25 cellular contexts compared by ENCODE assay signal in the genomic region with DNA sequence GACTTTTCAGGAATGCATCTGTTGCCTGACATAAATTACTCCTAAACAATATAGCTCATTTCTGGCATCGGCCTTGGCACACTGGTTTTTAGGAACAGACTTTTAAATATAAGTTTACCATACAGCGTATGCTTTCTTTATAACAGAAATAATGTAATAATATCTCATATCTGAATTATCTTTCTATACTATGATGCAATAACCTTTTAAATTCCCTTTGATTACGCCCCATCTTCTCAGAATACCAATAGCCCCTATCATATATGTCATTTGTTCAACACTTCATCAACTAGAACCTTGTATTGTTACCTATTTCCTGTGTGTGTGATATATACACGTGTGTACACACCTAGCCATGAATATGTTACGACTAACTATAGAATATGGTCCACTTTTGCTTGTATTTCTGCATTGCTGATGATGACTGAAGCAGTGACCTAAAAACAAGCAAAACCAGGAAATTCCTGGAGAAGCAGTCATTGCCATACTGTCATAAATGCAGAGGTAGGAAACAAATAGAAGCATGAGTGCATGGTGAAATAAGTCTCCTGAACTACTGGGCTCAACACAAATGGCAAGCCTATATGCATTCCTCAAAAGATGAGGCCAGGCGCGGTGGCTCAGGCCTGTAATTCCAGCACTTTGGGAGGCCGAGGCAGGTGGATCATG.
DNase-seq lines count a peak whose midpoint lies in the region; ATAC-seq, FAIRE-seq and TF ChIP-seq lines count a peak whose summit lies in the region.
"Had no signal": no experiment of that assay in that cellular context is flagged by ENCODE, and none has a peak within 500 bp of the region (broad histone marks: within the 10 kb centered on the region; RNA-seq: fewer than 3 reads in every experiment).

No MANE protein-coding gene starts in this region.

- H4K8ac ChIP-seq in H9 (replicated peaks; ENCODE audit: insufficient read length, low read depth, low read length) = no peak overlapping the region

- in situ Hi-C loops in K562 (cut with MboI) = no loop called here
- in situ Hi-C loops in KBM-7 (cut with MboI; ENCODE audit: low pct_unique_long_range_greater_than_20kb, low sequenced_read_pairs) = no loop called here

- TF ChIP-seq EP300 in K562 (IDR thresholded peaks at IDR 0.05; ENCODE audit: low read length) = no peak

- H3K4me1 ChIP-seq in K562 (replicated peaks in 1 of 2; ENCODE audit: control insufficient read depth in 2 of 2, insufficient read depth in 2 of 2, low read length in 2 of 2) (no peaks in the 10 kb centered on the region), H9 (ENCODE audit: insufficient read depth, low read length) (no peaks in the 10 kb centered on the region; the same call in 1 of the 2 replicates)
- H3K4me1 ChIP-seq: gastroesophageal sphincter, pancreas, suprapubic skin had no signal

- WGBS in K562 (ENCODE audit: insufficient coverage, low coverage, missing lambda C conversion rate) = 5% methylated on average over 8 of the region's 8 CpGs
- WGBS in H9 (ENCODE audit: extremely low coverage, insufficient read length, low lambda C conversion rate) = no CpG with 5 or more reads among the region's 8 CpGs

- H2AK5ac ChIP-seq in H9 (ENCODE audit: insufficient read length, low read length) = no peak overlapping the region

- no peaks in the 10 kb centered on the region for H4K20me1 ChIP-seq in K562 (replicated peaks; ENCODE audit: control insufficient read depth, insufficient read depth, low read length)
- no peaks in the 10 kb centered on the region for H4K20me1 ChIP-seq in H9 (ENCODE audit: control insufficient read depth, insufficient read depth, insufficient read length)

- POLR2A ChIA-PET in K562 (lab: Yijun Ruan, JAX) = interaction anchor here (2.1 kb wide), 1 partner anchor 9 kb away, joined by 8 read pairs; no protein-coding TSS in a partner anchor

- no peak overlapping the region for H3T11ph ChIP-seq in H9 (ENCODE audit: low read length)

- no peaks in the 10 kb centered on the region for H3K27me3 ChIP-seq in K562 (ENCODE audit: control insufficient read depth in 2 of 2, insufficient read depth in 2 of 2, low read length in 2 of 2)
- no peaks in the 10 kb centered on the region for H3K27me3 ChIP-seq in H9 (ENCODE audit: insufficient read depth, low read length)
- H3K27me3 ChIP-seq: gastroesophageal sphincter, pancreas, suprapubic skin had no signal

- no peak overlapping the region for H3K56ac ChIP-seq in H9 (ENCODE audit: insufficient read length, low read depth, low read length)

- TF ChIP-seq RAD21 in K562 (CRISPR knock-in tag; conservative IDR thresholded peaks at IDR 0.05 in 1 of 2, IDR thresholded peaks at IDR 0.05 in 1 of 2) = no peak

- H3K14ac ChIP-seq in H9 (ENCODE audit: insufficient read depth, low read length) = no peak overlapping the region

- H3K23me2 ChIP-seq in H9 (ENCODE audit: insufficient read length, low read depth, low read length, poor library complexity, severe bottlenecking) = no peaks in the 10 kb centered on the region

- H2AFZ ChIP-seq in K562 (ENCODE audit: low read depth, low read length) (no peak overlapping the region), H9 (ENCODE audit: low read length) (no peak overlapping the region)

- H2BK120ac ChIP-seq in H9 (ENCODE audit: low read depth, low read length, poor library complexity, severe bottlenecking) = no peak overlapping the region

- peak; percentile 8 for DNase-seq in AG08396 (ENCODE audit: low spot score)
- peak; percentile 23 for DNase-seq in HS-5 (ENCODE audit: low read depth)
- no peak for DNase-seq in K562 (ENCODE audit: extremely low read depth in 1 of 4, low spot score in 3 of 4)
- DNase-seq in iris pigment epithelial cell (ENCODE audit: low read depth) = peak; percentile 81
- DNase-seq in H9 = no peak
- no peak for DNase-seq in KBM-7
- no peak for DNase-seq in NCI-H2171 (lab: John Stamatoyannopoulos, UW)
- DNase-seq: activated CD4-positive, alpha-beta T cell treated with anti-CD3 and anti-CD28 coated beads, Interleukin-2, amount 50 U/mL, for 48 hours; activated naive CD8-positive, alpha-beta T cell treated with anti-CD3 and anti-CD28 coated beads, Interleukin-2, amount 10 ng/mL, durations not matched to agents 7 days and 5 days; activated T-cell treated with anti-CD3 and anti-CD28 coated beads, Interleukin-2, amount 50 U/mL, for 24 hours; central memory CD4-positive, alpha-beta T cell; DMS 273 treated with DMSO at 0.1 percent for 48 hours; effector memory CD8-positive, alpha-beta T cell; naive B cell; NCI-H1694; pancreas; T-helper 1 cell had no signal

- peaks cover 9 to 11% of the 10 kb centered on the region in 2 experiments; a peak in 3 of 5 replicates for H3K9me3 Mint-ChIP-seq in H9
- H3K9me3 Mint-ChIP-seq: activated naive CD8-positive, alpha-beta T cell treated with anti-CD3 and anti-CD28 coated beads, Interleukin-2, amount 10 ng/mL, durations not matched to agents 7 days and 5 days had no signal

- H3K4me2 ChIP-seq in K562 (ENCODE audit: insufficient read depth, low read length) (no peak overlapping the region), H9 (ENCODE audit: insufficient read depth, insufficient read length, low read length) (no peak overlapping the region)

- no peak overlapping the region for H4K91ac ChIP-seq in H9 (ENCODE audit: insufficient read length, low read depth, low read length)

- BruUV-seq in K562 (replicated peaks; lab: Mats Ljungman, UMichigan) = no TSS peak

- no peak overlapping the region for H3K4ac ChIP-seq in H9 (ENCODE audit: low read depth, low read length)

- no peak overlapping the region for H3K4me3 ChIP-seq in K562
- H3K4me3 ChIP-seq: gastroesophageal sphincter, lung, pancreas, suprapubic skin had no signal

- TF ChIP-seq CTCF in K562 (IDR thresholded peaks at IDR 0.05 in 2 of 3, conservative IDR thresholded peaks at IDR 0.05 in 1 of 3; ENCODE audit: insufficient read depth in 2 of 3, low read depth in 1 of 3, low read length in 3 of 3) = no peak
- TF ChIP-seq CTCF in H9 (conservative IDR thresholded peaks at IDR 0.05) = no peak

- no peaks in the 10 kb centered on the region for H3K79me1 ChIP-seq in H9 (ENCODE audit: insufficient read depth, low read depth, low read length, poor library complexity, severe bottlenecking)

- H3K27ac ChIP-seq in K562 (ENCODE audit: extremely low read depth, low read depth, low read length) (no peak overlapping the region), H9 (ENCODE audit: insufficient read length, low read depth, low read length) (no peak overlapping the region)
- H3K27ac ChIP-seq: gastroesophageal sphincter, pancreas, suprapubic skin, VCaP had no signal

- no peak overlapping the region for H3K23ac ChIP-seq in H9 (ENCODE audit: insufficient read length, low read depth, low read length)

- peaks cover 0 to 5% of the 10 kb centered on the region in 2 experiments; a peak in 2 of 4 replicates for H3K4me1 Mint-ChIP-seq in H9
- H3K4me1 Mint-ChIP-seq: activated naive CD8-positive, alpha-beta T cell treated with anti-CD3 and anti-CD28 coated beads, Interleukin-2, amount 10 ng/mL, durations not matched to agents 7 days and 5 days; B cell; naive B cell had no signal

- no peak overlapping the region for H2BK5ac ChIP-seq in H9 (ENCODE audit: insufficient read length, low read length)

- no peak for ATAC-seq in K562
- ATAC-seq in GM21360 (IDR thresholded peaks at IDR 0.05; ENCODE audit: unreplicated experiment) = no peak
- ATAC-seq: effector memory CD8-positive, alpha-beta T cell; gastroesophageal sphincter; pancreas; Right ventricle myocardium inferior had no signal

- no peak overlapping the region for H2BK12ac ChIP-seq in H9 (ENCODE audit: insufficient read length, low read depth, low read length)

- H3K18ac ChIP-seq in H9 (ENCODE audit: insufficient read length, low read depth, low read length) = no peak overlapping the region

- FAIRE-seq in K562 (lab: Jason Lieb, UNC) = no peak
- FAIRE-seq: H1, pancreas had no signal

- intact Hi-C loops in K562 (cut with micrococcal nuclease) = no loop called here

- no peak overlapping the region for H3K4me3 Mint-ChIP-seq in H9
- H3K4me3 Mint-ChIP-seq: activated naive CD8-positive, alpha-beta T cell treated with anti-CD3 and anti-CD28 coated beads, Interleukin-2, amount 10 ng/mL, durations not matched to agents 7 days and 5 days; activated T-cell treated with anti-CD3 and anti-CD28 coated beads, Interleukin-2, amount 50 U/mL, for 24 hours; B cell; effector memory CD8-positive, alpha-beta T cell; naive B cell had no signal

- H3K9me1 ChIP-seq in K562 (ENCODE audit: control insufficient read depth, insufficient read depth, low read length) = no peaks in the 10 kb centered on the region

- H3K9me3 ChIP-seq in K562 (replicated peaks; ENCODE audit: control insufficient read depth, insufficient read depth, low read depth, low read length) = no peaks in the 10 kb centered on the region
- H3K9me3 ChIP-seq in H9 (ENCODE audit: control insufficient read depth, low read depth, low read length) = no peaks in the 10 kb centered on the region
- H3K9me3 ChIP-seq: gastroesophageal sphincter, pancreas, suprapubic skin had no signal

- H3K36me3 ChIP-seq in K562 (ENCODE audit: control insufficient read depth, insufficient read depth, low read length) = no peaks in the 10 kb centered on the region
- H3K36me3 ChIP-seq: gastroesophageal sphincter, pancreas, suprapubic skin had no signal

- H2BK15ac ChIP-seq in H9 (ENCODE audit: low read depth, low read length) = no peak overlapping the region

- TF ChIP-seq POLR2A in K562 (conservative IDR thresholded peaks at IDR 0.05) = no peak

- no peak overlapping the region for H4K5ac ChIP-seq in H9 (ENCODE audit: insufficient read length, low read depth, low read length)

- H3K79me2 ChIP-seq in K562 (ENCODE audit: control insufficient read depth, insufficient read depth, low read length) = no peaks in the 10 kb centered on the region
- H3K79me2 ChIP-seq in H9 (ENCODE audit: insufficient read depth, low read length) = no peaks in the 10 kb centered on the region

- no peak overlapping the region for H3K27ac Mint-ChIP-seq in H9
- H3K27ac Mint-ChIP-seq: activated naive CD8-positive, alpha-beta T cell treated with anti-CD3 and anti-CD28 coated beads, Interleukin-2, amount 10 ng/mL, durations not matched to agents 7 days and 5 days; activated T-cell treated with anti-CD3 and anti-CD28 coated beads, Interleukin-2, amount 50 U/mL, for 24 hours; B cell; effector memory CD8-positive, alpha-beta T cell; naive B cell had no signal

- peaks cover 0 to 9% (median 0%) of the 10 kb centered on the region in 3 experiments; a peak in 5 of 7 replicates for H3K36me3 Mint-ChIP-seq in H9 (ENCODE audit: insufficient read depth in 1 of 3, low read depth in 3 of 3)
- H3K36me3 Mint-ChIP-seq: activated naive CD8-positive, alpha-beta T cell treated with anti-CD3 and anti-CD28 coated beads, Interleukin-2, amount 10 ng/mL, durations not matched to agents 7 days and 5 days had no signal

- CTCF ChIA-PET in K562 (lab: Yijun Ruan, JAX; ENCODE audit: low intra/inter-chr PET ratio) = no interaction called here

- no peaks in the 10 kb centered on the region; the same call in 1 of the 2 replicates for H3K27me3 Mint-ChIP-seq in H9 (ENCODE audit: low read depth)
- H3K27me3 Mint-ChIP-seq: activated T-cell treated with anti-CD3 and anti-CD28 coated beads, Interleukin-2, amount 50 U/mL, for 24 hours; B cell; effector memory CD8-positive, alpha-beta T cell; naive B cell had no signal

- H2BK20ac ChIP-seq in H9 (ENCODE audit: low read depth, low read length, poor library complexity, severe bottlenecking) = no peak overlapping the region

- H3K9ac ChIP-seq in K562 (ENCODE audit: insufficient read depth in 1 of 2, low read depth in 2 of 2, low read length in 2 of 2) = no peak overlapping the region
- no peak overlapping the region for H3K9ac ChIP-seq in H9 (ENCODE audit: extremely low read depth, insufficient read length, low read length)

Comparison
In these comparisons a context has a peak if more than half of its experiments do, and no peak if none do; other contexts are left out.
1. DNase-seq: peak in AG08396 (single experiment), HS-5 (single experiment) and iris pigment epithelial cell (single experiment); none in K562 (0 of 4), H9 (single experiment), KBM-7 (single experiment) and NCI-H2171 (single experiment).